In genomic region chr1:38622197-38622596, GRCh38 we compare ENCODE assay signal across 8 cellular contexts.
"Had no signal": no experiment of that assay in that cellular context is flagged by ENCODE, and none has a peak within 500 bp of the region (broad histone marks: within the 10 kb centered on the region; RNA-seq: fewer than 3 reads in every experiment).

No MANE protein-coding gene starts in this region.

- H3K4me3 ChIP-seq: GM12878 had no signal

- FAIRE-seq: G401.6, GM12878, GM12891, GM12892, GM18507, GM19239 had no signal

- DNase-seq: GDM1, GF-D8 had no signal

- ATAC-seq: GM12878 had no signal
